16 cellular contexts compared by ENCODE assay signal in the genomic region with DNA sequence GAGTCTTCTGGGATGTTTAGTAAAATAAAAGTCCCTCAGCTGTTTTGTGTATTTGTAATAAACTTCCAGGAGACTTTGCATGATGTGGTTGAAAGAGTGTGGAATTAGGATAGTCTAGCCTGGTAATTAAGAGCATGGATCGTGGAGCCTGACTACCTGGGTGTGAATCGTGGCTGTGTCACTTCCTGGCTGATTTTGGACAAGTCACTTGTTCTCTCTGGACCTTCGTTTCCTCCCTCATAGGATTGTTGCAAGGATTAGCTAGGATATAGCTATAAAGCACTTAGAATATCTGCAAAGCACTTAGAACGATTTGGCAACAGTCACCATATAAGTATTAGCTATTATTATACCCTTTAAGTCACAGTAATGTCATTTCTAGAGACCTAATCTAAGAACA. TPM values are rescaled to one million over a fixed set of nuclear protein-coding genes. Genes with fewer than 3 reads are reported as not detected.
A peak's percentile ranks its signal among the peaks of the same experiment; 100 is the strongest.
DNase-seq lines count a peak whose midpoint lies in the region; ATAC-seq and TF ChIP-seq lines count a peak whose summit lies in the region.
"Had no signal": no experiment of that assay in that cellular context is flagged by ENCODE, and none has a peak within 500 bp of the region (broad histone marks: within the 10 kb centered on the region; RNA-seq: fewer than 3 reads in every experiment).

No MANE protein-coding gene starts in this region.

- no peak overlapping the region for H3K9ac ChIP-seq in colonic mucosa (ENCODE audit: low read depth in 2 of 2, low read length in 2 of 2)

- BruUV-seq in Panc1 (replicated peaks; lab: Mats Ljungman, UMichigan), result no TSS peak

- H3K4me1 ChIP-seq in left ventricle myocardium inferior, result peaks cover 63% of the 10 kb centered on the region
- H3K4me1 ChIP-seq in Panc1 (ENCODE audit: control insufficient read depth, insufficient read depth, low read length), result peaks cover 14% of the 10 kb centered on the region
- peaks cover 28% of the 10 kb centered on the region for H3K4me1 ChIP-seq in foreskin keratinocyte
- peaks cover 3 to 16% of the 10 kb centered on the region in 2 donors for H3K4me1 ChIP-seq in uterus
- peaks cover 5% of the 10 kb centered on the region for H3K4me1 ChIP-seq in colonic mucosa

- H3K9me3 ChIP-seq in left ventricle myocardium inferior (replicated peaks), result no peaks in the 10 kb centered on the region
- H3K9me3 ChIP-seq in Panc1 (ENCODE audit: control insufficient read depth, insufficient read depth, low read depth, low read length), result no peaks in the 10 kb centered on the region
- no peaks in the 10 kb centered on the region for H3K9me3 ChIP-seq in uterus
- no peaks in the 10 kb centered on the region for H3K9me3 ChIP-seq in colonic mucosa
- H3K9me3 ChIP-seq: gastroesophageal sphincter had no signal

- POLR2A ChIA-PET in Panc1 (lab: Charles Lee), result interaction anchor here (0.6 kb wide), 1 partner anchor 73 kb away, joined by 7 read pairs; no protein-coding TSS in a partner anchor

- TF ChIP-seq POLR2A in uterus (IDR thresholded peaks at IDR 0.05), result no peak

- H3K27me3 ChIP-seq in left ventricle myocardium inferior (ENCODE audit: low read depth) (no peaks in the 10 kb centered on the region), Panc1 (ENCODE audit: control insufficient read depth, insufficient read depth, low read length) (no peaks in the 10 kb centered on the region), foreskin keratinocyte (no peaks in the 10 kb centered on the region), uterus (no peaks in the 10 kb centered on the region), colonic mucosa (no peaks in the 10 kb centered on the region)
- H3K27me3 ChIP-seq: gastroesophageal sphincter had no signal

- TF ChIP-seq CTCF in left ventricle myocardium inferior (IDR thresholded peaks at IDR 0.05; ENCODE audit: borderline replicate concordance) (no peak), Panc1 (IDR thresholded peaks at IDR 0.05) (no peak), foreskin keratinocyte (conservative IDR thresholded peaks at IDR 0.05) (no peak), uterus (IDR thresholded peaks at IDR 0.05) (no peak), colonic mucosa (IDR thresholded peaks at IDR 0.05) (no peak)

- H3K27ac ChIP-seq in left ventricle myocardium inferior (replicated peaks) (peak overlapping the region; percentile 26), Panc1 (ENCODE audit: low read length) (peak overlapping the region; percentile 44; the same call in 1 of the 2 replicates), foreskin keratinocyte (peak overlapping the region; percentile 3), uterus (peak overlapping the region; percentile 11 to 37), colonic mucosa (no peak overlapping the region)
- H3K27ac ChIP-seq: gastroesophageal sphincter had no signal

- intact Hi-C loops in left ventricle myocardium inferior (cut with micrococcal nuclease) (no loop called here), Right ventricle myocardium inferior (cut with DNase I) (no loop called here), Panc1 (cut with micrococcal nuclease; ENCODE audit: unreplicated experiment) (no loop called here), uterus (cut with DNase I; ENCODE audit: low total_unique reads) (no loop called here), colonic mucosa (cut with DNase I) (no loop called here)

- H3K4me3 ChIP-seq in left ventricle myocardium inferior (no peak overlapping the region), Panc1 (ENCODE audit: low read depth in 2 of 2, low read length in 2 of 2) (no peak overlapping the region), uterus (no peak overlapping the region), colonic mucosa (no peak overlapping the region)
- H3K4me3 ChIP-seq: gastroesophageal sphincter had no signal

- CTCF ChIA-PET in Panc1 (lab: Charles Lee), result no interaction called here

- H3K36me3 ChIP-seq in left ventricle myocardium inferior (no peaks in the 10 kb centered on the region), Panc1 (ENCODE audit: control insufficient read depth, insufficient read depth, low read length) (no peaks in the 10 kb centered on the region), uterus (no peaks in the 10 kb centered on the region), colonic mucosa (no peaks in the 10 kb centered on the region)
- H3K36me3 ChIP-seq: gastroesophageal sphincter had no signal

- DNase-seq in left ventricle myocardium inferior (no peak), Right ventricle myocardium inferior (ENCODE audit: missing footprints) (no peak), Panc1 (ENCODE audit: low read depth, low spot score) (no peak), foreskin keratinocyte (no peak), uterus (no peak), hypothalamus (lab: John Stamatoyannopoulos, UW) (no peak), colonic mucosa (no peak)
- DNase-seq: activated effector memory CD4-positive, alpha-beta T cell treated with anti-CD3 and anti-CD28 coated beads, Interleukin-2, amount 50 U/mL, for 16 hours; aorta; COR-L47; KG1; NCI-H1105 treated with DMSO at 0.1 percent for 48 hours; SHP77 treated with DMSO at 0.1 percent for 48 hours had no signal

- in situ Hi-C loops in Panc1 (cut with HindIII; ENCODE audit: low pct_unique_long_range_greater_than_20kb, low sequenced_read_pairs), result no loop called here

- ATAC-seq in Right ventricle myocardium inferior, result no peak
- no peak for ATAC-seq in Panc1
- ATAC-seq in foreskin keratinocyte, result peak; percentile 48
- ATAC-seq in GM21526 (IDR thresholded peaks at IDR 0.05; ENCODE audit: low FRiP score, unreplicated experiment), result no peak
- ATAC-seq: activated CD4-positive, CD25-positive, alpha-beta regulatory T cell treated with anti-CD3 and anti-CD28 coated beads, Interleukin-2, amount 50 U/mL, for 24 hours; gastroesophageal sphincter had no signal

RNA-seq across cellular contexts. Expression of a gene that starts 40.2 kb away (rescaled TPM):
- 316 TPM for total RNA-seq in left ventricle myocardium inferior
- 294 TPM for total RNA-seq in Right ventricle myocardium inferior
- total RNA-seq in Panc1 (2021; ENCODE audit: unreplicated experiment), result 49.2 TPM
- 20.7 TPM for polyA plus RNA-seq in Panc1 (2012; ENCODE audit: insufficient read length)
- 79.5 and 85.7 TPM in 2 replicates for total RNA-seq in foreskin keratinocyte
- polyA plus RNA-seq in foreskin keratinocyte, result 19.6 and 22.0 TPM in 2 replicates
- total RNA-seq in uterus, result 100 to 1,000 TPM; 104 to 369 (median 186) TPM
- 100 to 1,000 TPM in 1 of 2 donors, 10 to 100 TPM in 1; 81.1 to 124 TPM for total RNA-seq in colonic mucosa
